In the genomic region with DNA sequence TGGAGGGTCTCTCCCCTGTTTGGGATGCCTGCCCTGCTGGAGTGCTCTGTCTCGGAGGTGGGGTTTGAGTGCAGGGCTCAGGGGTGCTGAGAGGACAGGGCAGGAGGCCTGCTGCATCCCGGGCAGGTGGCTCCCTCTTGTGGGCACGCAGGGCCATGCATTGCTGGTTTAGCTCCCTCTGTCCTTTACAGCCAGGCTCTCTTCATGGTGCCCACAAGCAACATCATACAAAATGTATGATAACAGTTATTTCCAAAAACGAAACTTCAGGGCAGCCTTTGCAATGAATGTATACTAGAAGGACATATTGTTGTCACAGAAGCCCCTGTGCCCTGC, we compare ENCODE assay signal across 8 cellular contexts. TPM values are rescaled to one million over a fixed set of nuclear protein-coding genes. Genes with fewer than 3 reads are reported as not detected.
DNase-seq lines count a peak whose midpoint lies in the region; ATAC-seq and TF ChIP-seq lines count a peak whose summit lies in the region.
"Not testable (repeated sequence)": the region's sequence is repeated elsewhere in the genome, so short reads cannot be mapped to it uniquely, and the experiment has no call there.
"Had no signal": no experiment of that assay in that cellular context is flagged by ENCODE, and none has a peak within 500 bp of the region (broad histone marks: within the 10 kb centered on the region; RNA-seq: fewer than 3 reads in every experiment).

No MANE protein-coding gene starts in this region.

- not testable (repeated sequence) for H3K4me1 ChIP-seq in lung (ENCODE audit: control insufficient read depth in 2 of 2, insufficient read depth in 2 of 2, low read length in 2 of 2)

- H3K27me3 ChIP-seq in lung (ENCODE audit: control insufficient read depth, insufficient read depth): not testable (repeated sequence)

- not testable (repeated sequence) for H3K9me3 ChIP-seq in lung (ENCODE audit: control insufficient read depth in 2 of 2, insufficient read depth in 1 of 2, low read length in 1 of 2)

- H3K9me3 Mint-ChIP-seq in T-helper 2 cell treated with Interferon-gamma antibody and Interleukin-4, amounts not matched to agents 5 μg/mL and 100 μg/mL, for 36 hours; activated T-helper 1 cell treated with anti-CD3 and anti-CD28 coated beads, Interleukin-12 subunit alpha, Interleukin-12 subunit beta, Interleukin-2, Interleukin-4 antibody, amounts not matched to agents 30 ng/mL and 10 ng/mL and 1 ng/mL, durations not matched to agents 14 hours and 24 hours and 36 hours; endothelial cell (ENCODE audit: unreplicated experiment): not testable (repeated sequence)

- not testable (repeated sequence) for H3K36me3 Mint-ChIP-seq in T-helper 2 cell treated with Interferon-gamma antibody and Interleukin-4, amounts not matched to agents 5 μg/mL and 100 μg/mL, for 36 hours (ENCODE audit: low read depth); activated T-helper 1 cell treated with anti-CD3 and anti-CD28 coated beads, Interleukin-12 subunit alpha, Interleukin-12 subunit beta, Interleukin-2, Interleukin-4 antibody, amounts not matched to agents 30 ng/mL and 10 ng/mL and 1 ng/mL, durations not matched to agents 14 hours and 24 hours and 36 hours (ENCODE audit: low read depth); endothelial cell (ENCODE audit: low read depth, unreplicated experiment)

- H3K27ac Mint-ChIP-seq in T-helper 2 cell treated with Interferon-gamma antibody and Interleukin-4, amounts not matched to agents 5 μg/mL and 100 μg/mL, for 36 hours; activated T-helper 1 cell treated with anti-CD3 and anti-CD28 coated beads, Interleukin-12 subunit alpha, Interleukin-12 subunit beta, Interleukin-2, Interleukin-4 antibody, amounts not matched to agents 30 ng/mL and 10 ng/mL and 1 ng/mL, durations not matched to agents 14 hours and 24 hours and 36 hours; endothelial cell (ENCODE audit: unreplicated experiment): not testable (repeated sequence)

- H3K4me1 Mint-ChIP-seq in T-helper 2 cell treated with Interferon-gamma antibody and Interleukin-4, amounts not matched to agents 5 μg/mL and 100 μg/mL, for 36 hours (ENCODE audit: low read depth); activated T-helper 1 cell treated with anti-CD3 and anti-CD28 coated beads, Interleukin-12 subunit alpha, Interleukin-12 subunit beta, Interleukin-2, Interleukin-4 antibody, amounts not matched to agents 30 ng/mL and 10 ng/mL and 1 ng/mL, durations not matched to agents 14 hours and 24 hours and 36 hours (ENCODE audit: low read depth); endothelial cell (ENCODE audit: unreplicated experiment): not testable (repeated sequence)

- whole genome bisulfite sequencing in lung, 2 donors: 8% methylated on average over 2 of the region's 4 CpGs

- intact Hi-C loops in activated T-helper 1 cell treated with anti-CD3 and anti-CD28 coated beads, Interleukin-12 subunit alpha, Interleukin-12 subunit beta, Interleukin-2, Interleukin-4 antibody, amounts not matched to agents 30 ng/mL and 10 ng/mL and 1 ng/mL, durations not matched to agents 14 hours and 24 hours and 36 hours (cut with micrococcal nuclease): not testable (repeated sequence)

- peak; percentile 57 for DNase-seq in T-helper 2 cell treated with Interferon-gamma antibody and Interleukin-4, amounts not matched to agents 5 μg/mL and 100 μg/mL, for 36 hours (ENCODE audit: low spot score)
- peak; percentile 62 for DNase-seq in activated T-helper 1 cell treated with anti-CD3 and anti-CD28 coated beads, Interleukin-12 subunit alpha, Interleukin-12 subunit beta, Interleukin-2, Interleukin-4 antibody, amounts not matched to agents 30 ng/mL and 10 ng/mL and 1 ng/mL, durations not matched to agents 14 hours and 24 hours and 36 hours (ENCODE audit: low spot score)
- DNase-seq in endothelial cell (ENCODE audit: low spot score) (peak; percentile 60), lung (ENCODE audit: low spot score) (peak; percentile 47)
- DNase-seq in stimulated activated CD4-positive, alpha-beta T cell treated with anti-CD3 and anti-CD28 coated beads, Interleukin-1b, Interleukin-23, amount 100 ng/mL, for 4 hours (ENCODE audit: low read depth in 2 of 2): peak; percentile 38 to 53

- H3K36me3 ChIP-seq in lung (ENCODE audit: control insufficient read depth in 2 of 2, insufficient read depth in 2 of 2, low read length in 2 of 2): not testable (repeated sequence)

- H3K4me3 ChIP-seq in lung: not testable (repeated sequence)

- ATAC-seq in GM18861 (IDR thresholded peaks at IDR 0.05; ENCODE audit: unreplicated experiment): peak; percentile 70
- peak; percentile 36 for ATAC-seq in HG02973 (IDR thresholded peaks at IDR 0.05; ENCODE audit: unreplicated experiment)
- ATAC-seq in lung (ENCODE audit: insufficient read depth, low FRiP score): peak; percentile 84

- not testable (repeated sequence) for TF ChIP-seq CTCF in endothelial cell (IDR thresholded peaks at IDR 0.05; ENCODE audit: unreplicated experiment)
- TF ChIP-seq CTCF in lung (IDR thresholded peaks at IDR 0.05; ENCODE audit: control extremely low read depth, extremely low read depth): peak; percentile 7

- H3K27me3 Mint-ChIP-seq in T-helper 2 cell treated with Interferon-gamma antibody and Interleukin-4, amounts not matched to agents 5 μg/mL and 100 μg/mL, for 36 hours (ENCODE audit: low read depth); activated T-helper 1 cell treated with anti-CD3 and anti-CD28 coated beads, Interleukin-12 subunit alpha, Interleukin-12 subunit beta, Interleukin-2, Interleukin-4 antibody, amounts not matched to agents 30 ng/mL and 10 ng/mL and 1 ng/mL, durations not matched to agents 14 hours and 24 hours and 36 hours (ENCODE audit: insufficient read depth); endothelial cell (ENCODE audit: unreplicated experiment): not testable (repeated sequence)

- H3K4me3 Mint-ChIP-seq in T-helper 2 cell treated with Interferon-gamma antibody and Interleukin-4, amounts not matched to agents 5 μg/mL and 100 μg/mL, for 36 hours; activated T-helper 1 cell treated with anti-CD3 and anti-CD28 coated beads, Interleukin-12 subunit alpha, Interleukin-12 subunit beta, Interleukin-2, Interleukin-4 antibody, amounts not matched to agents 30 ng/mL and 10 ng/mL and 1 ng/mL, durations not matched to agents 14 hours and 24 hours and 36 hours; endothelial cell (ENCODE audit: unreplicated experiment): not testable (repeated sequence)

- not testable (repeated sequence) for H3K27ac ChIP-seq in lung (ENCODE audit: low read depth in 1 of 2, low read length in 1 of 2)

RNA-seq across cellular contexts. Expression of a gene that starts 22.9 kb away (rescaled TPM):
- total RNA-seq in activated T-helper 1 cell treated with anti-CD3 and anti-CD28 coated beads, Interleukin-12 subunit alpha, Interleukin-12 subunit beta, Interleukin-2, Interleukin-4 antibody, amounts not matched to agents 30 ng/mL and 10 ng/mL and 1 ng/mL, durations not matched to agents 14 hours and 24 hours and 36 hours: 50.8 and 60.2 TPM in 2 replicates
- total RNA-seq in endothelial cell (ENCODE audit: unreplicated experiment) (33.6 TPM), lung (10 to 100 TPM; 35.0 to 79.0 TPM)
- 10 to 100 TPM; 16.7 to 32.6 TPM for polyA plus RNA-seq in lung

RNA-seq across cellular contexts. Expression of a gene that starts 29.6 kb away (rescaled TPM):
- total RNA-seq in activated T-helper 1 cell treated with anti-CD3 and anti-CD28 coated beads, Interleukin-12 subunit alpha, Interleukin-12 subunit beta, Interleukin-2, Interleukin-4 antibody, amounts not matched to agents 30 ng/mL and 10 ng/mL and 1 ng/mL, durations not matched to agents 14 hours and 24 hours and 36 hours: 0.23 and 0.49 TPM in 2 replicates
- not detected for total RNA-seq in endothelial cell (ENCODE audit: unreplicated experiment)
- total RNA-seq in lung: 1 to 10 TPM in 1 of 2 donors, under 1 TPM in 1; 0.65 to 2.1 TPM
- 1 to 10 TPM; 1.1 to 1.6 TPM for polyA plus RNA-seq in lung
- total RNA-seq: activated CD8-positive, alpha-beta memory T cell treated with anti-CD3 and anti-CD28 coated beads for 36 hours had no signal

RNA-seq across cellular contexts. Expression of a gene that starts 40.6 kb away (rescaled TPM):
- total RNA-seq in activated T-helper 1 cell treated with anti-CD3 and anti-CD28 coated beads, Interleukin-12 subunit alpha, Interleukin-12 subunit beta, Interleukin-2, Interleukin-4 antibody, amounts not matched to agents 30 ng/mL and 10 ng/mL and 1 ng/mL, durations not matched to agents 14 hours and 24 hours and 36 hours: 32.4 and 38.3 TPM in 2 replicates
- 53.3 TPM for total RNA-seq in endothelial cell (ENCODE audit: unreplicated experiment)
- 10 to 100 TPM; 27.2 to 59.7 TPM for total RNA-seq in lung
- polyA plus RNA-seq in lung: 10 to 100 TPM; 44.0 to 60.4 TPM

RNA-seq across cellular contexts. Expression of a gene that starts 47.0 kb away (rescaled TPM):
- 117 and 119 TPM in 2 replicates for total RNA-seq in activated T-helper 1 cell treated with anti-CD3 and anti-CD28 coated beads, Interleukin-12 subunit alpha, Interleukin-12 subunit beta, Interleukin-2, Interleukin-4 antibody, amounts not matched to agents 30 ng/mL and 10 ng/mL and 1 ng/mL, durations not matched to agents 14 hours and 24 hours and 36 hours
- 157 TPM for total RNA-seq in endothelial cell (ENCODE audit: unreplicated experiment)
- 100 to 1,000 TPM in 1 of 2 donors, 10 to 100 TPM in 1; 39.0 to 297 TPM for total RNA-seq in lung
- polyA plus RNA-seq in lung: 100 to 1,000 TPM; 203 to 410 TPM
